ENCODE assay signal across 21 cellular contexts in the genomic region with DNA sequence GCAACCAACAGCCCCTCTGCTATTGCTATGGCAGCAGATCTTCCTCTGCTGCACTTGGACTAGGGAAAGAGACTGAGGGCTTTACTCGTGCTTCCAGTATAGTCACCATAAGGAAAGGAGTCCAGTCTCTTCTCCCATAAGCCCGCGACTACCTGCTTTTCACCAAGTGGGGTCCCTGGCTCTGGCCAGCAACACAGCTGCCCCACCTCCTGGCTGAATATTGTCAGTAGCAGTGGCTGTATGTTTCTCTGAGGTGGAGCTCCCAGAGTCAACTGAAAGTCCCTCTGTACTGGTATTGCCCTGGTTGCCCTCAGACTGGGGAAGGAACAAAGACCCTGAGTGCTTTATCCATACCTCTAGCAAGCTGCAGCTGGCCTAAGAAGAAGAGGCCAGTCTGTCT.
DNase-seq lines count a peak whose midpoint lies in the region; ATAC-seq and TF ChIP-seq lines count a peak whose summit lies in the region.
"Had no signal": no experiment of that assay in that cellular context is flagged by ENCODE, and none has a peak within 500 bp of the region (broad histone marks: within the 10 kb centered on the region; RNA-seq: fewer than 3 reads in every experiment).

No MANE protein-coding gene starts in this region.

- H3K4me1 Mint-ChIP-seq in H9: peaks cover 4 to 9% of the 10 kb centered on the region in 2 experiments; a peak in 3 of 4 replicates
- no peaks in the 10 kb centered on the region for H3K4me1 Mint-ChIP-seq in endodermal cell
- H3K4me1 Mint-ChIP-seq: CD14-positive monocyte; CD8-positive, alpha-beta memory T cell had no signal

- H3K9me3 ChIP-seq in H9 (ENCODE audit: control insufficient read depth, low read depth, low read length) (no peaks in the 10 kb centered on the region), WERI-Rb-1 (ENCODE audit: severe bottlenecking) (no peaks in the 10 kb centered on the region), endodermal cell (ENCODE audit: control insufficient read depth, low read length) (no peaks in the 10 kb centered on the region)
- H3K9me3 ChIP-seq: A549, BE2C, HAP-1 had no signal

- no CpG with 5 or more reads among the region's 3 CpGs for WGBS in H9 (ENCODE audit: extremely low coverage, insufficient read length, low lambda C conversion rate)
- WGBS in endodermal cell (ENCODE audit: insufficient coverage in 1 of 2, insufficient read length in 1 of 2), 2 experiments: 93 to 94% methylated on average over 3 of the region's 3 CpGs

- no peak overlapping the region for H2AK5ac ChIP-seq in H9 (ENCODE audit: insufficient read length, low read length)

- no peak overlapping the region for H3K56ac ChIP-seq in H9 (ENCODE audit: insufficient read length, low read depth, low read length)

- H2BK20ac ChIP-seq in H9 (ENCODE audit: low read depth, low read length, poor library complexity, severe bottlenecking): no peak overlapping the region

- no peak overlapping the region for H3K23ac ChIP-seq in H9 (ENCODE audit: insufficient read length, low read depth, low read length)

- no peak overlapping the region for H2BK5ac ChIP-seq in H9 (ENCODE audit: insufficient read length, low read length)

- H3K9ac ChIP-seq in H9 (ENCODE audit: extremely low read depth, insufficient read length, low read length) (no peak overlapping the region), endodermal cell (ENCODE audit: extremely low read depth, low read length, poor library complexity, severe bottlenecking) (no peak overlapping the region)
- H3K9ac ChIP-seq: BLaER1 treated with 17β-estradiol and CSF1 and Interleukin-3, amounts not matched to agents 10 nM and 100 nM; GM23248 had no signal

- peaks cover 0 to 1% (median 0%) of the 10 kb centered on the region in 3 experiments; a peak in 1 of 7 replicates for H3K36me3 Mint-ChIP-seq in H9 (ENCODE audit: insufficient read depth in 1 of 3, low read depth in 3 of 3)
- H3K36me3 Mint-ChIP-seq in endodermal cell (ENCODE audit: low read depth): peaks cover 1% of the 10 kb centered on the region
- H3K36me3 Mint-ChIP-seq: CD14-positive monocyte; CD8-positive, alpha-beta memory T cell had no signal

- no peaks in the 10 kb centered on the region for H4K20me1 ChIP-seq in H9 (ENCODE audit: control insufficient read depth, insufficient read depth, insufficient read length)
- H4K20me1 ChIP-seq: BLaER1 treated with 17β-estradiol and CSF1 and Interleukin-3, amounts not matched to agents 10 nM and 100 nM had no signal

- POLR2A ChIA-PET in HEK293T (lab: Yijun Ruan, JAX): no interaction called here

- no peak overlapping the region for H2BK120ac ChIP-seq in H9 (ENCODE audit: low read depth, low read length, poor library complexity, severe bottlenecking)

- no peak for ATAC-seq in HG03196 (IDR thresholded peaks at IDR 0.05; ENCODE audit: unreplicated experiment)
- ATAC-seq: A549 had no signal

- H3K9me3 Mint-ChIP-seq in H9: peaks cover 0 to 4% of the 10 kb centered on the region in 2 experiments; a peak in 2 of 5 replicates
- H3K9me3 Mint-ChIP-seq in endodermal cell: peaks cover 4% of the 10 kb centered on the region

- H3K4me3 ChIP-seq in WERI-Rb-1 (ENCODE audit: low read depth, low read length) (no peak overlapping the region), endodermal cell (ENCODE audit: low read length) (no peak overlapping the region)
- H3K4me3 ChIP-seq: A549; BLaER1 treated with 17β-estradiol and CSF1 and Interleukin-3, amounts not matched to agents 10 nM and 100 nM; GM23248; HAP-1 had no signal

- H3K27ac Mint-ChIP-seq in H9: peak overlapping the region in 1 of 3 experiments; percentile 59; a peak in 2 of 7 replicates
- H3K27ac Mint-ChIP-seq in endodermal cell: no peak overlapping the region
- H3K27ac Mint-ChIP-seq: CD4-positive, alpha-beta T cell had no signal

- H3K79me1 ChIP-seq in H9 (ENCODE audit: insufficient read depth, low read depth, low read length, poor library complexity, severe bottlenecking): no peaks in the 10 kb centered on the region

- H3K4me1 ChIP-seq in H9 (ENCODE audit: insufficient read depth, low read length): no peaks in the 10 kb centered on the region
- no peaks in the 10 kb centered on the region for H3K4me1 ChIP-seq in endodermal cell (ENCODE audit: control insufficient read depth, insufficient read depth, low read length)
- H3K4me1 ChIP-seq: A549; BE2C; BLaER1 treated with 17β-estradiol and CSF1 and Interleukin-3, amounts not matched to agents 10 nM and 100 nM; HAP-1 had no signal

- H3K4me3 Mint-ChIP-seq in H9 (no peak overlapping the region), endodermal cell (no peak overlapping the region)
- H3K4me3 Mint-ChIP-seq: CD14-positive monocyte; CD4-positive, alpha-beta T cell had no signal

- no peak overlapping the region for H2BK12ac ChIP-seq in H9 (ENCODE audit: insufficient read length, low read depth, low read length)

- H3K14ac ChIP-seq in H9 (ENCODE audit: insufficient read depth, low read length): no peak overlapping the region

- H4K5ac ChIP-seq in H9 (ENCODE audit: insufficient read length, low read depth, low read length): no peak overlapping the region

- H3K36me3 ChIP-seq in WERI-Rb-1 (no peaks in the 10 kb centered on the region), endodermal cell (ENCODE audit: control insufficient read depth, insufficient read depth, low read length) (no peaks in the 10 kb centered on the region)
- H3K36me3 ChIP-seq: BE2C; BLaER1 treated with 17β-estradiol and CSF1 and Interleukin-3, amounts not matched to agents 10 nM and 100 nM; HAP-1 had no signal

- no peak overlapping the region for H4K8ac ChIP-seq in H9 (replicated peaks; ENCODE audit: insufficient read length, low read depth, low read length)

- no peak overlapping the region for H3K18ac ChIP-seq in H9 (ENCODE audit: insufficient read length, low read depth, low read length)

- no peak overlapping the region for H3K4ac ChIP-seq in H9 (ENCODE audit: low read depth, low read length)

- peak; percentile 40; the same call in 2 of the 3 replicates for TF ChIP-seq CTCF in H9 (conservative IDR thresholded peaks at IDR 0.05)
- 0 out of 2 replicates have a peak, but pooled peaks have one; percentile 11 for TF ChIP-seq CTCF in WERI-Rb-1 (IDR thresholded peaks at IDR 0.05; ENCODE audit: low read depth, low read length)
- TF ChIP-seq CTCF in endodermal cell (conservative IDR thresholded peaks at IDR 0.05): peak; percentile 35
- TF ChIP-seq CTCF in GM20000 (IDR thresholded peaks at IDR 0.05; ENCODE audit: extremely low read depth, missing control alignments): no peak

- no peak overlapping the region for H2AFZ ChIP-seq in H9 (ENCODE audit: low read length)
- H2AFZ ChIP-seq: GM23248 had no signal

- no peak overlapping the region for H4K91ac ChIP-seq in H9 (ENCODE audit: insufficient read length, low read depth, low read length)

- H2BK15ac ChIP-seq in H9 (ENCODE audit: low read depth, low read length): no peak overlapping the region

- CTCF ChIA-PET in HEK293T (lab: Yijun Ruan, JAX): no interaction called here

- H3K79me2 ChIP-seq in H9 (ENCODE audit: insufficient read depth, low read length): no peaks in the 10 kb centered on the region

- H3K27me3 ChIP-seq in H9 (ENCODE audit: insufficient read depth, low read length) (no peaks in the 10 kb centered on the region), WERI-Rb-1 (ENCODE audit: insufficient read depth, low read depth, severe bottlenecking) (no peaks in the 10 kb centered on the region), endodermal cell (ENCODE audit: control insufficient read depth, insufficient read depth, low read length, poor library complexity, severe bottlenecking) (no peaks in the 10 kb centered on the region)
- H3K27me3 ChIP-seq: BE2C; BLaER1 treated with 17β-estradiol and CSF1 and Interleukin-3, amounts not matched to agents 10 nM and 100 nM had no signal

- DNase-seq in H9 (peak; percentile 50), WERI-Rb-1 (no peak), endodermal cell (peak; percentile 51), iPS-NIHi7 (ENCODE audit: extremely low spot score) (peak; percentile 23), NCI-H2107 (lab: John Stamatoyannopoulos, UW) (no peak), HEK293T (ENCODE audit: extremely low spot score) (no peak), GM20000 (ENCODE audit: low spot score) (no peak)
- DNase-seq: 8988T; ACHN; AML-193; BE2C; CD4-positive, alpha-beta T cell; CD8-positive, alpha-beta memory T cell; DMS153; DND-41; GM23248 had no signal

- no peaks in the 10 kb centered on the region for H3K23me2 ChIP-seq in H9 (ENCODE audit: insufficient read length, low read depth, low read length, poor library complexity, severe bottlenecking)

- H3T11ph ChIP-seq in H9 (ENCODE audit: low read length): no peak overlapping the region

- H3K27me3 Mint-ChIP-seq in H9 (ENCODE audit: low read depth) (no peaks in the 10 kb centered on the region), endodermal cell (ENCODE audit: insufficient read depth) (no peaks in the 10 kb centered on the region)
- H3K27me3 Mint-ChIP-seq: CD4-positive, alpha-beta T cell; CD8-positive, alpha-beta memory T cell had no signal

- H3K4me2 ChIP-seq in H9 (ENCODE audit: insufficient read depth, insufficient read length, low read length): no peak overlapping the region
- H3K4me2 ChIP-seq: A549; BLaER1 treated with 17β-estradiol and CSF1 and Interleukin-3, amounts not matched to agents 10 nM and 100 nM had no signal

- no peak overlapping the region for H3K27ac ChIP-seq in H9 (ENCODE audit: insufficient read length, low read depth, low read length)
- H3K27ac ChIP-seq in WERI-Rb-1: no peak overlapping the region
- H3K27ac ChIP-seq in endodermal cell (ENCODE audit: low read depth, low read length): no peak overlapping the region
- H3K27ac ChIP-seq: A549; BLaER1 treated with 17β-estradiol and CSF1 and Interleukin-3, amounts not matched to agents 10 nM and 100 nM; GM23248 had no signal

TF ChIP-seq in HEK293T, 16 proteins besides CTCF, POLR2A, EP300 and RAD21 (continues in another document):
- TF ChIP-seq TARDBP (IDR thresholded peaks at IDR 0.05) (no peak), CTBP1 (IDR thresholded peaks at IDR 0.05; ENCODE audit: borderline replicate concordance) (no peak), SUZ12 (IDR thresholded peaks at IDR 0.05) (no peak), HDGF (IDR thresholded peaks at IDR 0.05; ENCODE audit: borderline replicate concordance) (no peak), ELF4 (IDR thresholded peaks at IDR 0.05) (no peak), SP1 (IDR thresholded peaks at IDR 0.05) (no peak), FOXA1 (IDR thresholded peaks at IDR 0.05) (no peak), FOXK2 (IDR thresholded peaks at IDR 0.05) (no peak), L3MBTL2 (conservative IDR thresholded peaks at IDR 0.05) (no peak), FOXM1 (IDR thresholded peaks at IDR 0.05; ENCODE audit: borderline replicate concordance) (no peak)
- TF ChIP-seq, protein P1, sequence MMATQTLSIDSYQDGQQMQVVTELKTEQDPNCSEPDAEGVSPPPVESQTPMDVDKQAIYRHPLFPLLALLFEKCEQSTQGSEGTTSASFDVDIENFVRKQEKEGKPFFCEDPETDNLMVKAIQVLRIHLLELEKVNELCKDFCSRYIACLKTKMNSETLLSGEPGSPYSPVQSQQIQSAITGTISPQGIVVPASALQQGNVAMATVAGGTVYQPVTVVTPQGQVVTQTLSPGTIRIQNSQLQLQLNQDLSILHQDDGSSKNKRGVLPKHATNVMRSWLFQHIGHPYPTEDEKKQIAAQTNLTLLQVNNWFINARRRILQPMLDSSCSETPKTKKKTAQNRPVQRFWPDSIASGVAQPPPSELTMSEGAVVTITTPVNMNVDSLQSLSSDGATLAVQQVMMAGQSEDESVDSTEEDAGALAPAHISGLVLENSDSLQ (IDR thresholded peaks at IDR 0.05): no peak

Comparison
In these comparisons a context has a peak if more than half of its experiments do, and no peak if none do; other contexts are left out.
1. DNase-seq: peak in H9 (single experiment), endodermal cell (single experiment) and iPS-NIHi7 (single experiment); none in WERI-Rb-1 (single experiment), NCI-H2107 (single experiment), HEK293T (single experiment) and GM20000 (single experiment).